ENCODE assay signal across 8 cellular contexts in the genomic region with DNA sequence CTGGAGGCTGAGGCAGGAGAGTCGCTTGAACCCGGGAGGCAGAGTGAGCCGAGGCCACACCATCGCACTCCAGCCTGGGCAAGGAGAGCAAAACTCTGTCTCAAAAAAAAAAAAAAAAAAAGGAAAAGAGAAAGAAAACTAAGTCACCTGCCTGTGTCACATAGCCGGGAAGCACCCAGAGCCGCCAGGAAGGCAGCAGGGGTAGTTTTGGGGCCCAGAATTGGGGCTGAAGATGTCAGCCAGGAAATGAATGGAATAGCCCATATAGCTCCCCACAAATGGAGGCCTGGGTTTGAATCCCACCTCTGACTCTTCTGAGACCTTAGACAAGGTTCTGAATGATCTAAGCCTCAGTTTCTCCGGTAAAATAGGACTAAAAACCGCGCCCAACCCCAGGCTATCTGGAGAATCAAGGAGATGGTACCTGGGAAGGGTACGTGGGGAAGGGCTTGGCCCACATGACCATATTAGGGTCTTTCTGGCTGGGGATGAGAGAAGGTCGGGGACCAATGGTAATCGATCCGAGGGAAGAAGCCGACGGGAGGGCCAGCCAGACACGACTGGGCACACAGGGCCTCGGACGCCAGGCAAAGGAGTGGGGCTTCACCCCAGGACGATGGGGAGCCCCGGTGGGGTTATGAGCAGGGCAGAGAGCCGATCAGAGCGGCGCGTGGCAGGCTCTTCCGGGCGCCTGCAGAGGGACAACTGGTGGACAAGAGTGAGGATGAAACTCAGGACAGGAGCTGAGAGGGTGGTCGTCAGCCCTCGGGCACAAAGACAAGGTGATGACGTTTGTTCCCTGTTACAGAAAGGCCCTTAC. TPM values are rescaled to one million over a fixed set of nuclear protein-coding genes. Genes with fewer than 3 reads are reported as not detected.
DNase-seq lines count a peak whose midpoint lies in the region; ATAC-seq and TF ChIP-seq lines count a peak whose summit lies in the region.

No MANE protein-coding gene starts in this region.

- H3K4me1 ChIP-seq in liver (ENCODE audit: control insufficient read depth in 4 of 4, insufficient read depth in 4 of 4, low read length in 3 of 4), result peaks cover 6 to 33% (median 14%) of the 10 kb centered on the region in 4 donors
- H3K4me1 ChIP-seq in tibial nerve, result peaks cover 0 to 52% (median 27%) of the 10 kb centered on the region in 4 donors

- no peak for TF ChIP-seq RAD21 in liver (IDR thresholded peaks at IDR 0.05)

- in situ Hi-C loops in brain microvascular endothelial cell (cut with HindIII; ENCODE audit: low pct_ligation_motif_present, low sequenced_read_pairs), result no loop called here

- DNase-seq in GM12864 (ENCODE audit: low read depth) (no peak), brain microvascular endothelial cell (no peak), tibial nerve (ENCODE audit: low spot score in 2 of 2) (no peak), NCI-H446 (lab: John Stamatoyannopoulos, UW) (no peak), hippocampal formation (lab: John Stamatoyannopoulos, UW) (no peak)
- no peak for DNase-seq in Jurkat, Clone E6-1 (ENCODE audit: low read depth, low spot score)

- peak overlapping the region in 1 of 2 donors; percentile 68 for H3K9ac ChIP-seq in liver (ENCODE audit: low read depth in 1 of 2, low read length in 2 of 2)

- H3K4me3 ChIP-seq in GM12864 (ENCODE audit: low read depth, low read length) (peak overlapping the region; percentile 49), brain microvascular endothelial cell (ENCODE audit: low read depth, low read length) (peak overlapping the region; percentile 52), liver (ENCODE audit: low read depth in 1 of 3, low read length in 3 of 3) (peak overlapping the region in 2 of 3 donors; percentile 58 to 83), tibial nerve (peak overlapping the region; percentile 48 to 91 (median 65))
- peak overlapping the region; percentile 59 for H3K4me3 ChIP-seq in Jurkat, Clone E6-1 (ENCODE audit: low read length)

- H3K9me3 ChIP-seq in liver (ENCODE audit: control insufficient read depth in 4 of 4, low read length in 3 of 4) (no peaks in the 10 kb centered on the region), tibial nerve (no peaks in the 10 kb centered on the region)

- TF ChIP-seq EP300 in tibial nerve (IDR thresholded peaks at IDR 0.05), result no peak

- H3K27me3 ChIP-seq in brain microvascular endothelial cell (replicated peaks), result peaks cover 32% of the 10 kb centered on the region
- peaks cover 0 to 9% (median 5%) of the 10 kb centered on the region in 4 donors for H3K27me3 ChIP-seq in liver (ENCODE audit: control insufficient read depth in 4 of 4, insufficient read depth in 4 of 4, low read length in 3 of 4)
- H3K27me3 ChIP-seq in tibial nerve, result peaks cover 2 to 36% of the 10 kb centered on the region in 2 donors

- no peak for TF ChIP-seq POLR2A in tibial nerve (IDR thresholded peaks at IDR 0.05)

- H3K36me3 ChIP-seq in brain microvascular endothelial cell (replicated peaks) (peaks cover 5% of the 10 kb centered on the region), liver (ENCODE audit: control insufficient read depth in 4 of 4, insufficient read depth in 3 of 4, low read depth in 1 of 4, low read length in 3 of 4) (peaks cover 0 to 6% (median 1%) of the 10 kb centered on the region in 4 donors), tibial nerve (peaks cover 0 to 30% (median 0%) of the 10 kb centered on the region in 3 donors)

- WGBS in liver, result 21% methylated on average over 29 of the region's 29 CpGs
- 20 to 23% methylated on average over 29 of the region's 29 CpGs for WGBS in tibial nerve, 2 donors

- peak; percentile 23 for ATAC-seq in GM21526 (IDR thresholded peaks at IDR 0.05; ENCODE audit: low FRiP score, unreplicated experiment)

- H3K27ac ChIP-seq in brain microvascular endothelial cell (no peak overlapping the region), liver (ENCODE audit: low read depth in 1 of 2, low read length in 2 of 2) (no peak overlapping the region), tibial nerve (peak overlapping the region in 3 of 4 donors; percentile 61 to 81 (median 62))

- TF ChIP-seq CTCF in GM12864 (IDR thresholded peaks at IDR 0.05; ENCODE audit: low read depth, low read length, missing control alignments) (peak; percentile 29), brain microvascular endothelial cell (IDR thresholded peaks at IDR 0.05; ENCODE audit: low read depth, low read length, missing control alignments) (peak; percentile 29), liver (IDR thresholded peaks at IDR 0.05; ENCODE audit: low read depth, low read length, missing input control) (no peak), tibial nerve (IDR thresholded peaks at IDR 0.05) (no peak)

TF ChIP-seq in liver, 16 proteins besides CTCF, POLR2A, EP300 and RAD21:
- TF ChIP-seq EGR1 (IDR thresholded peaks at IDR 0.05; ENCODE audit: low read depth in 2 of 2), result no peak
- TF ChIP-seq HNF4A (conservative IDR thresholded peaks at IDR 0.05), result no peak
- TF ChIP-seq HNF4G (IDR thresholded peaks at IDR 0.05), result no peak
- TF ChIP-seq RXRA (IDR thresholded peaks at IDR 0.05), result no peak
- TF ChIP-seq JUND (IDR thresholded peaks at IDR 0.05), result no peak
- TF ChIP-seq GABPA (IDR thresholded peaks at IDR 0.05 in 1 of 2, conservative IDR thresholded peaks at IDR 0.05 in 1 of 2), result no peak
- TF ChIP-seq YY1 (IDR thresholded peaks at IDR 0.05), result no peak
- TF ChIP-seq, protein P1, sequence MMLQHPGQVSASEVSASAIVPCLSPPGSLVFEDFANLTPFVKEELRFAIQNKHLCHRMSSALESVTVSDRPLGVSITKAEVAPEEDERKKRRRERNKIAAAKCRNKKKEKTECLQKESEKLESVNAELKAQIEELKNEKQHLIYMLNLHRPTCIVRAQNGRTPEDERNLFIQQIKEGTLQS (IDR thresholded peaks at IDR 0.05), result no peak
- TF ChIP-seq REST (IDR thresholded peaks at IDR 0.05), result no peak
- TF ChIP-seq NR2F2 (IDR thresholded peaks at IDR 0.05), result no peak
- TF ChIP-seq, protein P2, sequence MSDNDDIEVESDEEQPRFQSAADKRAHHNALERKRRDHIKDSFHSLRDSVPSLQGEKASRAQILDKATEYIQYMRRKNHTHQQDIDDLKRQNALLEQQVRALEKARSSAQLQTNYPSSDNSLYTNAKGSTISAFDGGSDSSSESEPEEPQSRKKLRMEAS (IDR thresholded peaks at IDR 0.05), result no peak
- TF ChIP-seq FOXA2 (IDR thresholded peaks at IDR 0.05), result no peak

RNA-seq across cellular contexts. Expression of gene CCDC124, which starts 14.4 kb away (rescaled TPM):
- polyA plus RNA-seq in Jurkat, Clone E6-1 (2012; ENCODE audit: insufficient read depth, insufficient read length), result 164 TPM
- total RNA-seq in liver, result 10 to 100 TPM; 15.8 to 21.1 TPM
- polyA plus RNA-seq in liver, result 10 to 100 TPM; 43.0 to 59.3 TPM
- 10 to 100 TPM; 29.3 to 69.0 (median 33.9) TPM for total RNA-seq in tibial nerve

RNA-seq across cellular contexts. Expression of gene KCNN1, which starts 19.7 kb away (rescaled TPM):
- polyA plus RNA-seq in Jurkat, Clone E6-1 (2012; ENCODE audit: insufficient read depth, insufficient read length), result 0.77 TPM
- total RNA-seq in liver, result under 1 TPM; 0.05 to 0.08 TPM
- polyA plus RNA-seq in liver, result under 1 TPM in 1 of 2 donors, not detected in 1; 0.05 TPM
- under 1 TPM in 1 of 4 donors, not detected in 3; under 0.01 TPM for total RNA-seq in tibial nerve

Comparison
In these comparisons a context has a peak if more than half of its experiments do, and no peak if none do; other contexts are left out.
1. CTCF ChIP-seq: peak in GM12864 (single experiment) and brain microvascular endothelial cell (single experiment); none in liver (single experiment) and tibial nerve (0 of 5).
2. H3K27ac ChIP-seq: peak in tibial nerve (3 of 4); none in brain microvascular endothelial cell (single experiment) and liver (0 of 2).
3. Peak in every context shown above with its lines, with median percentiles within 50 percentile points of each other: H3K4me3 ChIP-seq.